In the genomic region with DNA sequence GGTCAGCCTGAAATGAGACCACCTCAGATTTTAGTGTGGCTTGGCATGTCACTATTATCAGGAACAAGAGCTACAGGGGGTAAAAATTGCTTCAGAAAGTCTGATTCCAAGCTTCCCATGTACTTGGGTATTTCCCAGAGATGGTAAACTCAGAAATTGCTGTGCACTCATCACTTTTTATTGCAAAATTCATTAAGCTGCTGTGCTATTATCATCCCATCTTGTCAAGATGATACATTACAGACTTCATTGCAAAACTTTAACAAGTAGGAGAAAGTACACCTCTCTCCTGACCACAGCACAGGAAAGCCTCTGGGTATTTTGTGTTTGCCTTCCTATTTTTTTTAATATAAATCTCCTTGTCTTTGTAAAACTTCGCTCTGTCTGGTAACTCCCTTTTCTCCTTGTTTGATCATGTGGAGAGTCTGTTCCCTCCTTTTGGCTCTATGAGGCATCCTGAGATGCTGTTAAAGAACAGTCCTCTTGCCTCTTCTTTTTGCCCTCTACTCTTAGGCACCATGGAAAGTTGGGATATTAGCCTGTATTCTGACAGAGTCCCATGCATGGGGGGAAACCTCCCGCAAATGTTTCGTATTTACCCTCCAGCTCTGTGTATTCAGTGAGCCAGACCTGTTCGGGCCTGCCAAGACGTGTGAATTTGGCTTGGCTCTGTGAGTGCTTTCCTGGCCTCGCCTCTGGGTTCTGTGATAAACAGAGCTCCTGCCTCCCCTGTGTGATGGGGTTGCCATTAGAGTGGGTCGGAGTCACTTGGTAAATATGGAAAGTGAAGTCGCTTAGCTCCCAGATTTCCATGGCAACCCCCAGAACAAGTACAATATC, we compare ENCODE assay signal across 10 cellular contexts.
DNase-seq lines count a peak whose midpoint lies in the region; ATAC-seq and TF ChIP-seq lines count a peak whose summit lies in the region.
"Had no signal": no experiment of that assay in that cellular context is flagged by ENCODE, and none has a peak within 500 bp of the region (broad histone marks: within the 10 kb centered on the region; RNA-seq: fewer than 3 reads in every experiment).

No MANE protein-coding gene starts in this region.

- DNase-seq in DMS 273 (lab: John Stamatoyannopoulos, UW; ENCODE audit: unreplicated experiment): peak; percentile 78
- DNase-seq in NCI-H446 treated with DMSO at 0.1 percent for 48 hours (lab: John Stamatoyannopoulos, UW): peak; percentile 76
- peak in 9 of 10 donors; percentile 43 to 71 (median 66) for DNase-seq in dorsolateral prefrontal cortex
- peak; percentile 76 for DNase-seq in occipital lobe (lab: John Stamatoyannopoulos, UW)
- DNase-seq in CD8-positive, alpha-beta T cell: no peak
- no peak for DNase-seq in DMS53 (lab: John Stamatoyannopoulos, UW)
- no peak for DNase-seq in MV-4-11 (lab: John Stamatoyannopoulos, UW)
- DNase-seq: activated naive CD8-positive, alpha-beta T cell treated with anti-CD3 and anti-CD28 coated beads, Interleukin-2, amount 10 ng/mL, durations not matched to agents 7 days and 5 days; immature natural killer cell had no signal

- H3K27ac Mint-ChIP-seq in CD8-positive, alpha-beta T cell: no peak overlapping the region
- H3K27ac Mint-ChIP-seq: activated naive CD8-positive, alpha-beta T cell treated with anti-CD3 and anti-CD28 coated beads, Interleukin-2, amount 10 ng/mL, durations not matched to agents 7 days and 5 days had no signal

- H3K9me3 Mint-ChIP-seq in CD8-positive, alpha-beta T cell: no peaks in the 10 kb centered on the region
- H3K9me3 Mint-ChIP-seq: activated naive CD8-positive, alpha-beta T cell treated with anti-CD3 and anti-CD28 coated beads, Interleukin-2, amount 10 ng/mL, durations not matched to agents 7 days and 5 days; immature natural killer cell had no signal

- H3K36me3 ChIP-seq in CD8-positive, alpha-beta T cell (ENCODE audit: insufficient read depth, low read length): peaks cover 9% of the 10 kb centered on the region

- H3K36me3 Mint-ChIP-seq in CD8-positive, alpha-beta T cell: peaks cover 58% of the 10 kb centered on the region

- no peaks in the 10 kb centered on the region for H3K4me1 Mint-ChIP-seq in CD8-positive, alpha-beta T cell (ENCODE audit: low read depth)

- no peaks in the 10 kb centered on the region for H3K4me1 ChIP-seq in CD8-positive, alpha-beta T cell (ENCODE audit: insufficient read depth, low read length)

- CTCF ChIA-PET in CD8-positive, alpha-beta T cell (lab: Charles Lee): interaction anchor here (1.2 kb wide), 1 partner anchor 9 kb away, joined by 3 read pairs; no protein-coding TSS in a partner anchor

- H3K27me3 ChIP-seq in dorsolateral prefrontal cortex: no peaks in the 10 kb centered on the region
- H3K27me3 ChIP-seq in CD8-positive, alpha-beta T cell (ENCODE audit: insufficient read depth, low read length): no peaks in the 10 kb centered on the region

- no peak for ATAC-seq in HG03469 (IDR thresholded peaks at IDR 0.05; ENCODE audit: unreplicated experiment)
- ATAC-seq in CD8-positive, alpha-beta T cell: no peak

- no peaks in the 10 kb centered on the region for H3K27me3 Mint-ChIP-seq in CD8-positive, alpha-beta T cell (ENCODE audit: low read depth)
- H3K27me3 Mint-ChIP-seq: activated naive CD8-positive, alpha-beta T cell treated with anti-CD3 and anti-CD28 coated beads, Interleukin-2, amount 10 ng/mL, durations not matched to agents 7 days and 5 days had no signal

- H3K27ac ChIP-seq in dorsolateral prefrontal cortex: peak overlapping the region in 50 of 59 donors; percentile 3 to 87 (median 72)
- H3K27ac ChIP-seq in CD8-positive, alpha-beta T cell (ENCODE audit: low read depth, low read length): no peak overlapping the region

- peak overlapping the region in 1 of 59 donors; percentile 4 for H3K4me3 ChIP-seq in dorsolateral prefrontal cortex
- H3K4me3 ChIP-seq in CD8-positive, alpha-beta T cell (ENCODE audit: low read depth, low read length): no peak overlapping the region

- intact Hi-C loops in dorsolateral prefrontal cortex (cut with DNase I): no loop called here
- intact Hi-C loops in CD8-positive, alpha-beta T cell (cut with DNase I, micrococcal nuclease): no loop called here

- TF ChIP-seq CTCF in dorsolateral prefrontal cortex (IDR thresholded peaks at IDR 0.05 in 54 of 56, conservative IDR thresholded peaks at IDR 0.05 in 2 of 56; ENCODE audit: low read depth in 1 of 56, partially characterized antibody in 56 of 56): no peak
- TF ChIP-seq CTCF in CD8-positive, alpha-beta T cell (IDR thresholded peaks at IDR 0.05): no peak

- no peak overlapping the region for H3K4me3 Mint-ChIP-seq in CD8-positive, alpha-beta T cell
- H3K4me3 Mint-ChIP-seq: activated naive CD8-positive, alpha-beta T cell treated with anti-CD3 and anti-CD28 coated beads, Interleukin-2, amount 10 ng/mL, durations not matched to agents 7 days and 5 days; immature natural killer cell had no signal

- POLR2A ChIA-PET in CD8-positive, alpha-beta T cell (lab: Charles Lee): no interaction called here

- no peaks in the 10 kb centered on the region for H3K9me3 ChIP-seq in CD8-positive, alpha-beta T cell (ENCODE audit: low read length)

Comparison
In these comparisons a context has a peak if more than half of its experiments do, and no peak if none do; other contexts are left out.
1. DNase-seq: peak in DMS 273 (single experiment), NCI-H446 treated with DMSO at 0.1 percent for 48 hours (single experiment), dorsolateral prefrontal cortex (9 of 10) and occipital lobe (single experiment); none in CD8-positive, alpha-beta T cell (0 of 7), DMS53 (single experiment) and MV-4-11 (single experiment).